In genomic region chr20:34495928-34496327, GRCh38 we compare ENCODE assay signal across 19 cellular contexts.
"Had no signal": no experiment of that assay in that cellular context is flagged by ENCODE, and none has a peak within 500 bp of the region (broad histone marks: within the 10 kb centered on the region; RNA-seq: fewer than 3 reads in every experiment).

No MANE protein-coding gene starts in this region.

- ATAC-seq: activated naive CD8-positive, alpha-beta T cell treated with anti-CD3 and anti-CD28 coated beads, Interleukin-2, amount 50 U/mL, for 24 hours; left cardiac atrium; naive thymus-derived CD4-positive, alpha-beta T cell; right cardiac atrium had no signal

- H3K9me3 ChIP-seq: prostate gland had no signal

- H3K27ac ChIP-seq: dorsolateral prefrontal cortex, hepatocyte, neural progenitor cell, prostate gland, tibial nerve had no signal

- H3K36me3 ChIP-seq: prostate gland had no signal

- DNase-seq: activated B cell treated with CpG ODN at 0.5 μM for 24 hours; activated CD4-positive, alpha-beta memory T cell treated with anti-CD3 and anti-CD28 coated beads for 36 hours; activated CD4-positive, alpha-beta T cell treated with anti-CD3 and anti-CD28 coated beads for 4 hours; activated naive CD4-positive, alpha-beta T cell treated with Interleukin-2 at 50 U/mL for 16 hours; activated naive CD8-positive, alpha-beta T cell treated with anti-CD3 and anti-CD28 coated beads, Interleukin-2, amount 50 U/mL, for 24 hours; activated T-cell treated with anti-CD3 and anti-CD28 coated beads, Interleukin-2, amount 50 U/mL, for 24 hours; anterior cingulate cortex; caudate nucleus; dorsolateral prefrontal cortex; left cardiac atrium; mesendoderm; naive thymus-derived CD4-positive, alpha-beta T cell; right cardiac atrium; stimulated activated CD4-positive, alpha-beta T cell treated with anti-CD3 and anti-CD28 coated beads, Interleukin-15, amount 100 ng/mL, for 24 hours; stimulated activated CD4-positive, alpha-beta T cell treated with anti-CD3 and anti-CD28 coated beads, Interleukin-2, amount 100 ng/mL, for 48 hours had no signal

- H3K27me3 ChIP-seq: dorsolateral prefrontal cortex, hepatocyte, neural progenitor cell, tibial nerve had no signal

- H3K4me1 ChIP-seq: neural progenitor cell, prostate gland, tibial nerve had no signal

- H3K4me3 ChIP-seq: dorsolateral prefrontal cortex, hepatocyte, neural progenitor cell, prostate gland, tibial nerve had no signal
